In genomic region chr7:90349305-90349704, GRCh38 we compare ENCODE assay signal across 1 cellular context.
TF ChIP-seq lines count a peak whose summit lies in the region.

No MANE protein-coding gene starts in this region.

TF ChIP-seq in K562, 482 proteins besides CTCF, POLR2A, EP300 and RAD21:
- TF ChIP-seq SIRT6 (IDR thresholded peaks at IDR 0.05; ENCODE audit: low read depth, low read length): no peak
- TF ChIP-seq ZBTB7A (IDR thresholded peaks at IDR 0.05; ENCODE audit: borderline replicate concordance, control insufficient read depth, low read depth, low read length): no peak
- TF ChIP-seq ASH1L (IDR thresholded peaks at IDR 0.05; ENCODE audit: borderline replicate concordance, low read depth, partially characterized antibody): no peak
- TF ChIP-seq NFE2L1 (tag; IDR thresholded peaks at IDR 0.05; ENCODE audit: borderline replicate concordance, low read depth): no peak
- TF ChIP-seq RBM17 (IDR thresholded peaks at IDR 0.05; ENCODE audit: borderline replicate concordance, low read depth, low read length): no peak
- 0 out of 2 replicates have a peak, but pooled peaks have one; percentile 14 for TF ChIP-seq LEF1 (IDR thresholded peaks at IDR 0.05)
